Comparison of ENCODE assay signal across 8 cellular contexts in genomic region chr22:25027959-25028840, GRCh38.
DNase-seq lines count a peak whose midpoint lies in the region; ATAC-seq, FAIRE-seq and TF ChIP-seq lines count a peak whose summit lies in the region.

No MANE protein-coding gene starts in this region.

- POLR2A ChIA-PET in A549 (lab: Yijun Ruan, JAX) (no interaction called here), HEK293 (lab: Yijun Ruan, JAX) (no interaction called here)

- peak; percentile 54 for TF ChIP-seq CTCF in A549 (IDR thresholded peaks at IDR 0.05)
- peak; percentile 48 for TF ChIP-seq CTCF in HEK293 (tag by site-specific recombination; IDR thresholded peaks at IDR 0.05)

- DNase-seq in A549 (ENCODE audit: low read depth in 1 of 2, low spot score in 1 of 2) (peak; percentile 31 to 59), astrocyte of the hippocampus (ENCODE audit: low read depth, low spot score) (peak; percentile 42), left kidney (ENCODE audit: low read depth, low spot score) (peak; percentile 27), NOMO-1 treated with dmso at 0.1 percent for 144 hours (lab: John Stamatoyannopoulos, UW; ENCODE audit: unreplicated experiment) (no peak), NCI-H146 treated with DMSO at 0.1 percent for 48 hours (lab: John Stamatoyannopoulos, UW; ENCODE audit: unreplicated experiment) (no peak)

- FAIRE-seq in A549 (lab: Jason Lieb, UNC), result no peak

- 70% methylated on average over 11 of the region's 45 CpGs for WGBS in A549 (ENCODE audit: missing lambda C conversion rate)

- ATAC-seq in A549 (peak; percentile 85 to 96; a peak in 5 of 6 replicates), HG02840 (IDR thresholded peaks at IDR 0.05; ENCODE audit: low FRiP score, unreplicated experiment) (no peak), GM19035 (IDR thresholded peaks at IDR 0.05; ENCODE audit: unreplicated experiment) (no peak)

- no peak overlapping the region for H3K4me2 ChIP-seq in A549

- peak overlapping the region in 1 of 2 experiments; percentile 69; a peak in 2 of 6 replicates for H3K27ac ChIP-seq in A549
- no peak overlapping the region for H3K27ac ChIP-seq in HEK293 (ENCODE audit: extremely low read depth, low read depth, low read length)

- H3K9me3 ChIP-seq in A549, result no peaks in the 10 kb centered on the region
- no peaks in the 10 kb centered on the region for H3K9me3 ChIP-seq in HEK293 (ENCODE audit: control insufficient read depth, insufficient read depth, low read depth, low read length)

- TF ChIP-seq RAD21 in A549 (conservative IDR thresholded peaks at IDR 0.05 in 1 of 2, IDR thresholded peaks at IDR 0.05 in 1 of 2), result peak; percentile 74 to 80

- peaks cover 0 to 16% of the 10 kb centered on the region in 2 experiments; a peak in 1 of 3 replicates for H3K36me3 ChIP-seq in HEK293 (ENCODE audit: control insufficient read depth in 2 of 2, insufficient read depth in 1 of 2, low read length in 2 of 2)

- no peak for TF ChIP-seq EP300 in A549 (IDR thresholded peaks at IDR 0.05)

- H3K4me3 ChIP-seq in A549, result no peak overlapping the region
- H3K4me3 ChIP-seq in HEK293 (ENCODE audit: low read depth, low read length), result no peak overlapping the region

- CTCF ChIA-PET in A549 (lab: Yijun Ruan, JAX) (interaction anchor here (0.6 to 10.1 kb wide), 24 partner anchors 9 to 259 kb away, joined by 3 to 60 read pairs (median 4); partner anchors contain the start of gene KIAA1671), HEK293 (lab: Yijun Ruan, JAX) (interaction anchor here (0.8 to 5.0 kb wide), 7 partner anchors 13 to 306 kb away, joined by 3 to 25 read pairs (median 4); partner anchors contain the start of gene LHFPL7)

- H3K4me1 ChIP-seq in A549 (peaks cover 17% of the 10 kb centered on the region), HEK293 (ENCODE audit: control insufficient read depth, insufficient read depth, low read length) (peaks cover 2% of the 10 kb centered on the region)

- TF ChIP-seq POLR2A in A549 (IDR thresholded peaks at IDR 0.05; ENCODE audit: low read length), result no peak

TF ChIP-seq in A549, 52 proteins besides CTCF, POLR2A, EP300 and RAD21:
- TF ChIP-seq SMC3 (IDR thresholded peaks at IDR 0.05) (peak; percentile 78), CBX8 (IDR thresholded peaks at IDR 0.05) (no peak)
TF ChIP-seq in A549: peak in this region for 1.

TF ChIP-seq in HEK293, 187 proteins besides CTCF, POLR2A, EP300 and RAD21:
- TF ChIP-seq YY2 (tag by site-specific recombination; IDR thresholded peaks at IDR 0.05) (no peak), ZNF747 (tag by site-specific recombination; IDR thresholded peaks at IDR 0.05) (no peak), ZEB2 (tag by site-specific recombination; IDR thresholded peaks at IDR 0.05) (no peak), KLF10 (tag by site-specific recombination; IDR thresholded peaks at IDR 0.05) (no peak), ZBTB49 (tag by site-specific recombination; IDR thresholded peaks at IDR 0.05; ENCODE audit: low read depth) (no peak), ZNF114 (tag by site-specific recombination; IDR thresholded peaks at IDR 0.05) (no peak), ZNF324 (tag by site-specific recombination; IDR thresholded peaks at IDR 0.05) (no peak), REPIN1 (tag by site-specific recombination; IDR thresholded peaks at IDR 0.05; ENCODE audit: low read depth) (no peak), ZNF274 (IDR thresholded peaks at IDR 0.05; ENCODE audit: low read length) (no peak), ZNF274 (tag by site-specific recombination; IDR thresholded peaks at IDR 0.05; ENCODE audit: borderline replicate concordance) (no peak), ZNF155 (tag by site-specific recombination; IDR thresholded peaks at IDR 0.05) (no peak), BCL11B (tag by site-specific recombination; IDR thresholded peaks at IDR 0.05; ENCODE audit: low read depth) (no peak), ZNF768 (tag by site-specific recombination; IDR thresholded peaks at IDR 0.05) (no peak), SP7 (tag by site-specific recombination; IDR thresholded peaks at IDR 0.05) (no peak), KLF7 (tag by site-specific recombination; IDR thresholded peaks at IDR 0.05; ENCODE audit: borderline replicate concordance) (no peak), ZNF266 (tag by site-specific recombination; IDR thresholded peaks at IDR 0.05; ENCODE audit: low read depth) (no peak), ZNF473 (tag by site-specific recombination; IDR thresholded peaks at IDR 0.05) (no peak)
- TF ChIP-seq, protein P1, sequence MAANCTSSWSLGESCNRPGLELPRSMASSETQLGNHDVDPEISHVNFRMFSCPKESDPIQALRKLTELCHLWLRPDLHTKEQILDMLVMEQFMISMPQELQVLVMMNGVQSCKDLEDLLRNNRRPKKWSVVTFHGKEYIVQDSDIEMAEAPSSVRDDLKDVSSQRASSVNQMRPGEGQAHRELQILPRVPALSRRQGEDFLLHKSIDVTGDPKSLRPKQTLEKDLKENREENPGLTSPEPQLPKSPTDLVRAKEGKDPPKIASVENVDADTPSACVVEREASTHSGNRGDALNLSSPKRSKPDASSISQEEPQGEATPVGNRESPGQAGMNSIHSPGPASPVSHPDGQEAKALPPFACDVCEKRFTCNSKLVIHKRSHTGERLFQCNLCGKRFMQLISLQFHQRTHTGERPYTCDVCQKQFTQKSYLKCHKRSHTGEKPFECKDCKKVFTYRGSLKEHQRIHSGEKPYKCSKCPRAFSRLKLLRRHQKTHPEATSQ (tag by site-specific recombination; IDR thresholded peaks at IDR 0.05), result no peak
- TF ChIP-seq, protein P2, sequence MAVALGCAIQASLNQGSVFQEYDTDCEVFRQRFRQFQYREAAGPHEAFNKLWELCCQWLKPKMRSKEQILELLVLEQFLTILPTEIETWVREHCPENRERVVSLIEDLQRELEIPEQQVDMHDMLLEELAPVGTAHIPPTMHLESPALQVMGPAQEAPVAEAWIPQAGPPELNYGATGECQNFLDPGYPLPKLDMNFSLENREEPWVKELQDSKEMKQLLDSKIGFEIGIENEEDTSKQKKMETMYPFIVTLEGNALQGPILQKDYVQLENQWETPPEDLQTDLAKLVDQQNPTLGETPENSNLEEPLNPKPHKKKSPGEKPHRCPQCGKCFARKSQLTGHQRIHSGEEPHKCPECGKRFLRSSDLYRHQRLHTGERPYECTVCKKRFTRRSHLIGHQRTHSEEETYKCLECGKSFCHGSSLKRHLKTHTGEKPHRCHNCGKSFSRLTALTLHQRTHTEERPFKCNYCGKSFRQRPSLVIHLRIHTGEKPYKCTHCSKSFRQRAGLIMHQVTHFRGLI (tag by site-specific recombination; IDR thresholded peaks at IDR 0.05), result no peak
- TF ChIP-seq, protein P3, sequence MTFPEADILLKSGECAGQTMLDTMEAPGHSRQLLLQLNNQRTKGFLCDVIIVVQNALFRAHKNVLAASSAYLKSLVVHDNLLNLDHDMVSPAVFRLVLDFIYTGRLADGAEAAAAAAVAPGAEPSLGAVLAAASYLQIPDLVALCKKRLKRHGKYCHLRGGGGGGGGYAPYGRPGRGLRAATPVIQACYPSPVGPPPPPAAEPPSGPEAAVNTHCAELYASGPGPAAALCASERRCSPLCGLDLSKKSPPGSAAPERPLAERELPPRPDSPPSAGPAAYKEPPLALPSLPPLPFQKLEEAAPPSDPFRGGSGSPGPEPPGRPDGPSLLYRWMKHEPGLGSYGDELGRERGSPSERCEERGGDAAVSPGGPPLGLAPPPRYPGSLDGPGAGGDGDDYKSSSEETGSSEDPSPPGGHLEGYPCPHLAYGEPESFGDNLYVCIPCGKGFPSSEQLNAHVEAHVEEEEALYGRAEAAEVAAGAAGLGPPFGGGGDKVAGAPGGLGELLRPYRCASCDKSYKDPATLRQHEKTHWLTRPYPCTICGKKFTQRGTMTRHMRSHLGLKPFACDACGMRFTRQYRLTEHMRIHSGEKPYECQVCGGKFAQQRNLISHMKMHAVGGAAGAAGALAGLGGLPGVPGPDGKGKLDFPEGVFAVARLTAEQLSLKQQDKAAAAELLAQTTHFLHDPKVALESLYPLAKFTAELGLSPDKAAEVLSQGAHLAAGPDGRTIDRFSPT (tag by site-specific recombination; IDR thresholded peaks at IDR 0.05), result no peak

Comparison
In these comparisons a context has a peak if more than half of its experiments do, and no peak if none do; other contexts are left out.
1. ATAC-seq: peak in A549 (2 of 2); none in HG02840 (single experiment) and GM19035 (single experiment).
2. DNase-seq: peak in A549 (2 of 2), astrocyte of the hippocampus (single experiment) and left kidney (single experiment); none in NOMO-1 treated with dmso at 0.1 percent for 144 hours (single experiment) and NCI-H146 treated with DMSO at 0.1 percent for 48 hours (single experiment).
3. Of the 5 proteins assayed by ChIP-seq in both HEK293 and A549: peak only in HEK293: none; only in A549: none; in both: CTCF; in neither: 4.